9 cellular contexts compared by ENCODE assay signal in genomic region chr2:118061135-118061955, GRCh38. TPM values are rescaled to one million over a fixed set of nuclear protein-coding genes. Genes with fewer than 3 reads are reported as not detected.
DNase-seq lines count a peak whose midpoint lies in the region; ATAC-seq and TF ChIP-seq lines count a peak whose summit lies in the region.
"Had no signal": no experiment of that assay in that cellular context is flagged by ENCODE, and none has a peak within 500 bp of the region (broad histone marks: within the 10 kb centered on the region; RNA-seq: fewer than 3 reads in every experiment).

No MANE protein-coding gene starts in this region.

- H3K4me3 ChIP-seq in esophagus muscularis mucosa, result no peak overlapping the region
- H3K4me3 ChIP-seq: HAP-1 had no signal

- peak; percentile 83 for ATAC-seq in GM18861 (IDR thresholded peaks at IDR 0.05; ENCODE audit: unreplicated experiment)
- ATAC-seq in HG02970 (IDR thresholded peaks at IDR 0.05; ENCODE audit: low FRiP score, unreplicated experiment), result peak; percentile 50
- ATAC-seq in sciatic nerve, result peak; percentile 72
- ATAC-seq in activated naive CD4-positive, alpha-beta T cell treated with anti-CD3 and anti-CD28 coated beads, Interleukin-2, amount 50 U/mL, for 72 hours, result no peak

- 66% methylated on average over 3 of the region's 4 CpGs for WGBS in esophagus muscularis mucosa

- peaks cover 0 to 65% (median 6%) of the 10 kb centered on the region in 4 donors for H3K27me3 ChIP-seq in esophagus muscularis mucosa

- DNase-seq in AG08395 (ENCODE audit: low spot score) (peak; percentile 75), NOMO-1 treated with dmso at 0.1 percent for 144 hours (lab: John Stamatoyannopoulos, UW; ENCODE audit: unreplicated experiment) (peak; percentile 74), fibroblast of gingiva (ENCODE audit: low read depth) (peak; percentile 83), sciatic nerve (ENCODE audit: low spot score) (no peak), esophagus muscularis mucosa (ENCODE audit: extremely low spot score) (no peak)
- DNase-seq in activated naive CD4-positive, alpha-beta T cell treated with anti-CD3 and anti-CD28 coated beads, Interleukin-2, amount 50 U/mL, for 72 hours (ENCODE audit: low spot score in 2 of 2), result no peak

- no peak for TF ChIP-seq EP300 in esophagus muscularis mucosa (IDR thresholded peaks at IDR 0.05)

- H3K9me3 Mint-ChIP-seq in activated naive CD4-positive, alpha-beta T cell treated with anti-CD3 and anti-CD28 coated beads, Interleukin-2, amount 50 U/mL, for 72 hours, result no peaks in the 10 kb centered on the region

- no peaks in the 10 kb centered on the region for H3K36me3 ChIP-seq in esophagus muscularis mucosa
- H3K36me3 ChIP-seq: HAP-1 had no signal

- no peaks in the 10 kb centered on the region for H3K36me3 Mint-ChIP-seq in activated naive CD4-positive, alpha-beta T cell treated with anti-CD3 and anti-CD28 coated beads, Interleukin-2, amount 50 U/mL, for 72 hours

- no peak overlapping the region for H3K27ac ChIP-seq in esophagus muscularis mucosa (replicated peaks in 1 of 4)

- H3K9me3 ChIP-seq in esophagus muscularis mucosa, result no peaks in the 10 kb centered on the region
- H3K9me3 ChIP-seq: HAP-1 had no signal

- no peak for TF ChIP-seq POLR2A in esophagus muscularis mucosa (IDR thresholded peaks at IDR 0.05; ENCODE audit: low read depth)

- TF ChIP-seq CTCF in esophagus muscularis mucosa (IDR thresholded peaks at IDR 0.05), result peak in 1 of 3 experiments; percentile 5

- no peaks in the 10 kb centered on the region for H3K4me1 ChIP-seq in esophagus muscularis mucosa
- H3K4me1 ChIP-seq: HAP-1 had no signal

- H3K27ac Mint-ChIP-seq in activated naive CD4-positive, alpha-beta T cell treated with anti-CD3 and anti-CD28 coated beads, Interleukin-2, amount 50 U/mL, for 72 hours, result no peak overlapping the region

- intact Hi-C loops in sciatic nerve (cut with DNase I), result loop anchor here (10.0 kb wide), 1 partner anchor 1187 kb away; no protein-coding TSS in a partner anchor
- intact Hi-C loops in esophagus muscularis mucosa (cut with DNase I), result loop anchor here (10.0 kb wide), 1 partner anchor 143 kb away; no protein-coding TSS in a partner anchor

RNA-seq across cellular contexts. Expression of gene INSIG2, which starts 26.9 kb away (rescaled TPM):
- total RNA-seq in sciatic nerve, result 23.2 TPM
- total RNA-seq in esophagus muscularis mucosa, result 10 to 100 TPM in 3 of 4 donors, 1 to 10 TPM in 1; 9.4 to 18.4 (median 13.5) TPM
- total RNA-seq in activated naive CD4-positive, alpha-beta T cell treated with anti-CD3 and anti-CD28 coated beads, Interleukin-2, amount 50 U/mL, for 72 hours, result 10 to 100 TPM; 25.9 to 96.2 TPM

RNA-seq across cellular contexts. Expression of gene CCDC93, which starts 47.5 kb away (rescaled TPM):
- total RNA-seq in sciatic nerve (44.2 TPM), esophagus muscularis mucosa (10 to 100 TPM; 14.4 to 17.0 (median 16.0) TPM)
- 10 to 100 TPM; 27.5 to 42.5 TPM for total RNA-seq in activated naive CD4-positive, alpha-beta T cell treated with anti-CD3 and anti-CD28 coated beads, Interleukin-2, amount 50 U/mL, for 72 hours

Comparison
In these comparisons a context has a peak if more than half of its experiments do, and no peak if none do; other contexts are left out.
1. DNase-seq: peak in AG08395 (single experiment), NOMO-1 treated with dmso at 0.1 percent for 144 hours (single experiment) and fibroblast of gingiva (single experiment); none in sciatic nerve (single experiment), esophagus muscularis mucosa (single experiment) and activated naive CD4-positive, alpha-beta T cell treated with anti-CD3 and anti-CD28 coated beads, Interleukin-2, amount 50 U/mL, for 72 hours (0 of 2).
2. ATAC-seq: peak in GM18861 (single experiment), HG02970 (single experiment) and sciatic nerve (single experiment); none in activated naive CD4-positive, alpha-beta T cell treated with anti-CD3 and anti-CD28 coated beads, Interleukin-2, amount 50 U/mL, for 72 hours (0 of 2).